Comparison of ENCODE assay signal across 1 cellular context in genomic region chr11:124535552-124536232, GRCh38.
A peak's percentile ranks its signal among the peaks of the same experiment; 100 is the strongest.
TF ChIP-seq lines count a peak whose summit lies in the region.

No MANE protein-coding gene starts in this region.

TF ChIP-seq in K562, 482 proteins besides CTCF, POLR2A, EP300 and RAD21 (continued from another document):
- no peak for TF ChIP-seq CLOCK (CRISPR knock-in tag; IDR thresholded peaks at IDR 0.05; ENCODE audit: borderline replicate concordance)
- TF ChIP-seq BRF1 (IDR thresholded peaks at IDR 0.05; ENCODE audit: borderline replicate concordance, extremely low read depth, insufficient read length) = no peak
- 0 out of 2 replicates have a peak, but pooled peaks have one; percentile 17 for TF ChIP-seq ZBTB40 (IDR thresholded peaks at IDR 0.05)
- no peak for TF ChIP-seq ZBTB40 (CRISPR knock-in tag; IDR thresholded peaks at IDR 0.05)
- no peak for TF ChIP-seq ZNF274 (IDR thresholded peaks at IDR 0.05; ENCODE audit: borderline replicate concordance, low read depth, low read length)
- 0 out of 2 replicates have a peak, but pooled peaks have one; percentile 34 for TF ChIP-seq BRD4 (IDR thresholded peaks at IDR 0.05)
- no peak for TF ChIP-seq GTF3C2 (IDR thresholded peaks at IDR 0.05; ENCODE audit: borderline replicate concordance, extremely low read depth, insufficient read length)
- no peak for TF ChIP-seq CSDE1 (IDR thresholded peaks at IDR 0.05)
- TF ChIP-seq FOXM1 (IDR thresholded peaks at IDR 0.05; ENCODE audit: low read depth) = no peak
- TF ChIP-seq FOXM1 (CRISPR knock-in tag; IDR thresholded peaks at IDR 0.05; ENCODE audit: low read depth) = no peak
- TF ChIP-seq CREM (IDR thresholded peaks at IDR 0.05; ENCODE audit: low read depth) = peak; percentile 89
- no peak for TF ChIP-seq KLF1 (tag; IDR thresholded peaks at IDR 0.05)
- TF ChIP-seq PHF20 (IDR thresholded peaks at IDR 0.05; ENCODE audit: partially characterized antibody) = no peak
- TF ChIP-seq PML (IDR thresholded peaks at IDR 0.05; ENCODE audit: low read length) = no peak
- TF ChIP-seq PKNOX1 (IDR thresholded peaks at IDR 0.05) = no peak
- TF ChIP-seq SLC30A9 (CRISPR knock-in tag; IDR thresholded peaks at IDR 0.05) = no peak
- peak; percentile 57 for TF ChIP-seq CREB1 (IDR thresholded peaks at IDR 0.05)
- peak; percentile 60 for TF ChIP-seq CREB1 (CRISPR knock-in tag; IDR thresholded peaks at IDR 0.05)
- TF ChIP-seq MIER1 (IDR thresholded peaks at IDR 0.05; ENCODE audit: low read depth) = no peak
- no peak for TF ChIP-seq TCF7L2 (IDR thresholded peaks at IDR 0.05; ENCODE audit: low read depth, low read length)
- no peak for TF ChIP-seq HOXB6 (CRISPR knock-in tag; IDR thresholded peaks at IDR 0.05; ENCODE audit: borderline replicate concordance)
- no peak for TF ChIP-seq HDAC1 (IDR thresholded peaks at IDR 0.05)
- TF ChIP-seq ZBTB49 (CRISPR knock-in tag; IDR thresholded peaks at IDR 0.05; ENCODE audit: borderline replicate concordance) = no peak
- no peak for TF ChIP-seq MTA1 (IDR thresholded peaks at IDR 0.05; ENCODE audit: borderline replicate concordance)
- no peak for TF ChIP-seq CGGBP1 (CRISPR knock-in tag; IDR thresholded peaks at IDR 0.05)
TF ChIP-seq in K562: peak in this region for 17.
